9 cellular contexts compared by ENCODE assay signal in genomic region chr16:9089660-9090059, GRCh38. TPM values are rescaled to one million over a fixed set of nuclear protein-coding genes. Genes with fewer than 3 reads are reported as not detected.
DNase-seq lines count a peak whose midpoint lies in the region; ATAC-seq, FAIRE-seq and TF ChIP-seq lines count a peak whose summit lies in the region.
"Had no signal": no experiment of that assay in that cellular context is flagged by ENCODE, and none has a peak within 500 bp of the region (broad histone marks: within the 10 kb centered on the region; RNA-seq: fewer than 3 reads in every experiment).

No MANE protein-coding gene starts in this region.

- H3K27me3 Mint-ChIP-seq in Calu3 (ENCODE audit: unreplicated experiment) = no peaks in the 10 kb centered on the region

- H3K9me3 Mint-ChIP-seq in Calu3 (ENCODE audit: low read depth, unreplicated experiment) = no peaks in the 10 kb centered on the region

- peaks cover 15% of the 10 kb centered on the region for H3K4me1 Mint-ChIP-seq in Calu3 (ENCODE audit: low read depth, unreplicated experiment)

- BruUV-seq in Calu3 (replicated peaks; lab: Mats Ljungman, UMichigan) (no TSS peak), OCI-LY7 (replicated peaks; lab: Mats Ljungman, UMichigan) (no TSS peak), endothelial cell of umbilical vein (replicated peaks; lab: Mats Ljungman, UMichigan) (no TSS peak)

- peak overlapping the region; percentile 63 for H3K27ac Mint-ChIP-seq in Calu3 (ENCODE audit: unreplicated experiment)

- no peak for TF ChIP-seq POLR2A in endothelial cell of umbilical vein (IDR thresholded peaks at IDR 0.05; ENCODE audit: low read depth, low read length)

- H3K9me2 ChIP-seq in OCI-LY7 (ENCODE audit: insufficient read depth, low read length) = no peaks in the 10 kb centered on the region

- no peak overlapping the region for H3K27ac ChIP-seq in OCI-LY7 (ENCODE audit: low read depth, low read length, poor library complexity, severe bottlenecking)
- H3K27ac ChIP-seq in endothelial cell of umbilical vein (ENCODE audit: insufficient read depth, low read depth, low read length) = no peak overlapping the region
- H3K27ac ChIP-seq in psoas muscle = peak overlapping the region; percentile 77

- peak overlapping the region; percentile 79 for H3K4me3 ChIP-seq in OCI-LY7 (ENCODE audit: low read depth, low read length, poor library complexity, severe bottlenecking)
- no peak overlapping the region for H3K4me3 ChIP-seq in endothelial cell of umbilical vein (replicated peaks in 1 of 3; ENCODE audit: insufficient read depth in 1 of 3, low read depth in 1 of 3, low read length in 3 of 3)
- H3K4me3 ChIP-seq in psoas muscle = peak overlapping the region; percentile 59

- H3K36me3 ChIP-seq in OCI-LY7 (ENCODE audit: insufficient read depth, low read length) (peaks cover 21% of the 10 kb centered on the region), endothelial cell of umbilical vein (ENCODE audit: control insufficient read depth in 2 of 2, extremely low read depth in 1 of 2, insufficient read depth in 2 of 2, low read length in 2 of 2) (peaks cover 0 to 4% of the 10 kb centered on the region in 2 experiments), psoas muscle (ENCODE audit: insufficient read depth in 1 of 2, low read depth in 1 of 2) (peaks cover 0 to 3% of the 10 kb centered on the region in 2 donors)

- DNase-seq in Calu3 = no peak
- DNase-seq in OCI-LY7 (ENCODE audit: low spot score) = no peak
- no peak for DNase-seq in endothelial cell of umbilical vein (ENCODE audit: low read depth, low spot score)
- no peak for DNase-seq in psoas muscle
- DNase-seq in medulla oblongata (ENCODE audit: extremely low spot score) = no peak
- DNase-seq in SW 1271 (lab: John Stamatoyannopoulos, UW) = no peak

- ATAC-seq in psoas muscle (no peak), HG02870 (IDR thresholded peaks at IDR 0.05; ENCODE audit: unreplicated experiment) (no peak), HG03442 (IDR thresholded peaks at IDR 0.05; ENCODE audit: unreplicated experiment) (no peak)

- H2AFZ ChIP-seq in OCI-LY7 (ENCODE audit: low read length) (peak overlapping the region; percentile 76), endothelial cell of umbilical vein (ENCODE audit: low read depth, low read length) (peak overlapping the region; percentile 62)

- TF ChIP-seq CTCF in Calu3 (IDR thresholded peaks at IDR 0.05; ENCODE audit: unreplicated experiment) (no peak), OCI-LY7 (conservative IDR thresholded peaks at IDR 0.05; ENCODE audit: low read length) (no peak), endothelial cell of umbilical vein (IDR thresholded peaks at IDR 0.05; ENCODE audit: extremely low read depth in 1 of 2, insufficient read depth in 1 of 2, low read depth in 1 of 2, low read length in 2 of 2) (no peak), psoas muscle (IDR thresholded peaks at IDR 0.05) (no peak)

- H3K79me2 ChIP-seq in OCI-LY7 (ENCODE audit: insufficient read depth, low read depth, low read length) = peaks cover 31% of the 10 kb centered on the region
- peaks cover 32% of the 10 kb centered on the region for H3K79me2 ChIP-seq in endothelial cell of umbilical vein (ENCODE audit: control insufficient read depth, insufficient read depth, low read length)

- intact Hi-C loops in Calu3 (cut with micrococcal nuclease; ENCODE audit: unreplicated experiment) (loop anchor here (10.0 kb wide), 1 partner anchor 125 kb away; the partner anchor contains the start of gene USP7), OCI-LY7 (cut with micrococcal nuclease; ENCODE audit: unreplicated experiment) (loop anchor here (2.0 to 10.0 kb wide), 5 partner anchors 127 to 1855 kb away; partner anchors contain the start of genes CARHSP1, CLEC16A, DEXI and NUBP1), endothelial cell of umbilical vein (cut with micrococcal nuclease) (loop anchor here (2.0 to 5.0 kb wide), 4 partner anchors 49 to 292 kb away; partner anchors contain the start of genes PMM2 and TMEM186), psoas muscle (cut with DNase I) (loop anchor here in 1 of 2 donors (2.0 to 10.0 kb wide), 3 partner anchors 37 to 205 kb away; partner anchors contain the start of gene LITAFD)

- peak overlapping the region; percentile 80 for H3K4me3 Mint-ChIP-seq in Calu3 (ENCODE audit: low read depth, unreplicated experiment)

- H3K27me3 ChIP-seq in endothelial cell of umbilical vein (ENCODE audit: control insufficient read depth in 2 of 2, insufficient read depth in 2 of 2, low read length in 2 of 2) (no peaks in the 10 kb centered on the region), psoas muscle (ENCODE audit: insufficient read depth in 3 of 3, low read length in 2 of 3) (no peaks in the 10 kb centered on the region)

- dilution Hi-C loops in endothelial cell of umbilical vein (cut with MboI; ENCODE audit: extremely low pct_ligation_motif_present, low sequenced_read_pairs) = no loop called here

- peaks cover 2% of the 10 kb centered on the region; the same call in 1 of the 2 replicates for H3K9me3 ChIP-seq in OCI-LY7 (ENCODE audit: low read length)
- no peaks in the 10 kb centered on the region for H3K9me3 ChIP-seq in endothelial cell of umbilical vein (replicated peaks; ENCODE audit: control insufficient read depth, insufficient read depth, low read length)
- no peaks in the 10 kb centered on the region for H3K9me3 ChIP-seq in psoas muscle

- H3K9me1 ChIP-seq in endothelial cell of umbilical vein (replicated peaks; ENCODE audit: control insufficient read depth, extremely low read depth, insufficient read depth, low read length) = no peaks in the 10 kb centered on the region

- CTCF ChIA-PET in Calu3 (lab: Charles Lee) (no interaction called here), OCI-LY7 (lab: Charles Lee; ENCODE audit: unreplicated experiment) (no interaction called here), endothelial cell of umbilical vein (lab: Charles Lee) (interaction anchor here (1.0 to 2.5 kb wide), 2 partner anchors 56 to 81 kb away, joined by 4 to 12 read pairs; no protein-coding TSS in a partner anchor)

- POLR2A ChIA-PET in OCI-LY7 (lab: Charles Lee) = interaction anchor here (2.0 kb wide), 1 partner anchor 11 kb away, joined by 46 read pairs; no protein-coding TSS in a partner anchor
- POLR2A ChIA-PET in endothelial cell of umbilical vein (lab: Charles Lee) = no interaction called here

- peaks cover 20% of the 10 kb centered on the region for H4K20me1 ChIP-seq in OCI-LY7 (ENCODE audit: insufficient read depth, low read length)
- H4K20me1 ChIP-seq in endothelial cell of umbilical vein (replicated peaks; ENCODE audit: control insufficient read depth, extremely low read depth, insufficient read depth, low read length) = peaks cover 9% of the 10 kb centered on the region

- H3K36me3 Mint-ChIP-seq in Calu3 (ENCODE audit: insufficient read depth, unreplicated experiment) = peaks cover 49% of the 10 kb centered on the region

- 61 to 82% (median 65%) methylated on average over 6 of the region's 6 CpGs for WGBS in psoas muscle, 3 donors

- no peak overlapping the region for H3K9ac ChIP-seq in endothelial cell of umbilical vein (replicated peaks; ENCODE audit: extremely low read depth, insufficient read depth, low read length)

- H3K4me2 ChIP-seq in OCI-LY7 (ENCODE audit: low read length) (peak overlapping the region; percentile 83), endothelial cell of umbilical vein (ENCODE audit: insufficient read depth, low read length) (no peak overlapping the region)

- H3K4me1 ChIP-seq in OCI-LY7 (ENCODE audit: insufficient read depth, low read length, poor library complexity, severe bottlenecking) (peaks cover 27% of the 10 kb centered on the region), endothelial cell of umbilical vein (ENCODE audit: control insufficient read depth, extremely low read depth, insufficient read depth, low read length) (peaks cover 20% of the 10 kb centered on the region), psoas muscle (peaks cover 19% of the 10 kb centered on the region)

- no peak for FAIRE-seq in endothelial cell of umbilical vein (lab: Jason Lieb, UNC)
- FAIRE-seq: H54 had no signal

TF ChIP-seq in endothelial cell of umbilical vein, 7 proteins besides CTCF, POLR2A, EP300 and RAD21:
- no peak for TF ChIP-seq GATA2 (IDR thresholded peaks at IDR 0.05; ENCODE audit: insufficient read depth, insufficient read length, low read depth, low read length)
- TF ChIP-seq MAX (IDR thresholded peaks at IDR 0.05; ENCODE audit: insufficient read depth, insufficient read length) = no peak
- TF ChIP-seq POLR2AphosphoS5 (IDR thresholded peaks at IDR 0.05; ENCODE audit: insufficient read depth, low read depth, low read length) = no peak
- TF ChIP-seq JUN (IDR thresholded peaks at IDR 0.05; ENCODE audit: borderline replicate concordance, insufficient read depth, insufficient read length, low read depth) = no peak
- TF ChIP-seq MYC (IDR thresholded peaks at IDR 0.05; ENCODE audit: low read depth, low read length) = no peak

RNA-seq across cellular contexts. Expression of gene HAPSTR1, which starts 1.8 kb away (rescaled TPM):
- total RNA-seq in Calu3 (2022) (57.1 and 59.6 TPM in 2 replicates), OCI-LY7 (2022) (71.5 and 77.9 TPM in 2 replicates), endothelial cell of umbilical vein (60.1 and 63.7 TPM in 2 replicates), psoas muscle (10 to 100 TPM; 54.5 to 80.0 (median 73.5) TPM)
- total RNA-seq in OCI-LY7 (2014; rRNA removed; shearing (Covaris generic)) = 50.9 and 51.5 TPM in 2 replicates
- polyA plus RNA-seq in endothelial cell of umbilical vein (11.6 and 15.7 TPM in 2 replicates), psoas muscle (10 to 100 TPM; 15.1 to 44.5 (median 18.2) TPM)
- 15.9 and 18.5 TPM in 2 replicates for polyA plus RNA-seq in endothelial cell of umbilical vein (2011; cell fraction: cytosol; rRNA removed)
- 20.5 and 27.5 TPM in 2 replicates for polyA plus RNA-seq in endothelial cell of umbilical vein (2011; cell fraction: nucleus; rRNA removed)
- polyA plus RNA-seq in endothelial cell of umbilical vein (2012) = 25.2 and 32.3 TPM in 2 replicates
- 43.8 and 48.6 TPM in 2 replicates for polyA minus RNA-seq in endothelial cell of umbilical vein
- polyA minus RNA-seq in endothelial cell of umbilical vein (2011; cell fraction: cytosol; rRNA and poly(A)+ RNA removed) = 28.6 TPM
- polyA minus RNA-seq in endothelial cell of umbilical vein (2011; cell fraction: nucleus; rRNA and poly(A)+ RNA removed) = 28.1 and 40.5 TPM in 2 replicates

Comparison
In these comparisons a context has a peak if more than half of its experiments do, and no peak if none do; other contexts are left out.
1. H3K4me3 ChIP-seq: peak in OCI-LY7 (single experiment) and psoas muscle (single experiment); none in endothelial cell of umbilical vein (0 of 3).